Comparison of ENCODE assay signal across 8 cellular contexts in genomic region chr20:17963114-17963897, GRCh38. TPM values are rescaled to one million over a fixed set of nuclear protein-coding genes. Genes with fewer than 3 reads are reported as not detected.
A peak's percentile ranks its signal among the peaks of the same experiment; 100 is the strongest.
DNase-seq lines count a peak whose midpoint lies in the region; ATAC-seq, FAIRE-seq and TF ChIP-seq lines count a peak whose summit lies in the region.

No MANE protein-coding gene starts in this region.

- peak overlapping the region; percentile 96 for H3K4me2 ChIP-seq in K562 (ENCODE audit: insufficient read depth, low read length)

- peak overlapping the region; percentile 63 to 98; a peak in 3 of 4 replicates for H3K9ac ChIP-seq in K562 (ENCODE audit: insufficient read depth in 1 of 2, low read depth in 2 of 2, low read length in 2 of 2)

- in situ Hi-C loops in K562 (cut with MboI) = no loop called here

- intact Hi-C loops in CD8-positive, alpha-beta T cell (cut with DNase I, micrococcal nuclease) = loop anchor here in 1 of 2 experiments (10.0 kb wide), 2 partner anchors 831 to 1229 kb away; partner anchors contain the start of gene SNRPB2
- intact Hi-C loops in K562 (cut with micrococcal nuclease) = no loop called here

- POLR2A ChIA-PET in CD8-positive, alpha-beta T cell (lab: Charles Lee) = no interaction called here
- POLR2A ChIA-PET in K562 (lab: Yijun Ruan, JAX) = interaction anchor here (0.5 to 1.7 kb wide), 2 partner anchors 8 to 18 kb away, joined by 3 to 7 read pairs; no protein-coding TSS in a partner anchor

- WGBS in K562 (ENCODE audit: insufficient coverage, low coverage, missing lambda C conversion rate) = 33% methylated on average over 7 of the region's 9 CpGs

- no peak overlapping the region for H2AFZ ChIP-seq in K562 (ENCODE audit: low read depth, low read length)

- BruUV-seq in K562 (replicated peaks; lab: Mats Ljungman, UMichigan) = no TSS peak

- peaks cover 90% of the 10 kb centered on the region for H3K4me1 Mint-ChIP-seq in CD8-positive, alpha-beta T cell (ENCODE audit: low read depth)
- H3K4me1 Mint-ChIP-seq in IgD-negative memory B cell = peaks cover 67 to 75% (median 71%) of the 10 kb centered on the region in 3 donors
- peaks cover 74 to 81% of the 10 kb centered on the region in 2 donors for H3K4me1 Mint-ChIP-seq in natural killer cell treated with Interleukin-12 subunit alpha and Interleukin-12 subunit beta and Interleukin-15 and Interleukin-18, amount 100 ng/mL, for 72 hours (ENCODE audit: low read depth in 2 of 2)

- FAIRE-seq in K562 (lab: Jason Lieb, UNC) = no peak

- no peaks in the 10 kb centered on the region for H3K27me3 ChIP-seq in CD8-positive, alpha-beta T cell (ENCODE audit: insufficient read depth, low read length)
- H3K27me3 ChIP-seq in K562 (ENCODE audit: control insufficient read depth in 2 of 2, insufficient read depth in 2 of 2, low read length in 2 of 2) = no peaks in the 10 kb centered on the region

- H4K20me1 ChIP-seq in K562 (replicated peaks; ENCODE audit: control insufficient read depth, insufficient read depth, low read length) = peaks cover 30% of the 10 kb centered on the region

- peak overlapping the region; percentile 30 for H3K4me3 Mint-ChIP-seq in CD8-positive, alpha-beta T cell
- H3K4me3 Mint-ChIP-seq in IgD-negative memory B cell = peak overlapping the region; percentile 55 to 99 (median 98)
- peak overlapping the region; percentile 98 for H3K4me3 Mint-ChIP-seq in natural killer cell treated with Interleukin-12 subunit alpha and Interleukin-12 subunit beta and Interleukin-15 and Interleukin-18, amount 100 ng/mL, for 72 hours

- TF ChIP-seq RAD21 in K562 (CRISPR knock-in tag; conservative IDR thresholded peaks at IDR 0.05 in 1 of 2, IDR thresholded peaks at IDR 0.05 in 1 of 2) = no peak

- no peaks in the 10 kb centered on the region for H3K9me3 Mint-ChIP-seq in CD8-positive, alpha-beta T cell
- H3K9me3 Mint-ChIP-seq in IgD-negative memory B cell = no peaks in the 10 kb centered on the region
- no peaks in the 10 kb centered on the region for H3K9me3 Mint-ChIP-seq in natural killer cell treated with Interleukin-12 subunit alpha and Interleukin-12 subunit beta and Interleukin-15 and Interleukin-18, amount 100 ng/mL, for 72 hours

- H3K4me3 ChIP-seq in CD8-positive, alpha-beta T cell (ENCODE audit: low read depth, low read length) = no peak overlapping the region
- H3K4me3 ChIP-seq in K562 = peak overlapping the region; percentile 22

- no peak for ATAC-seq in CD8-positive, alpha-beta T cell
- no peak for ATAC-seq in K562
- no peak for ATAC-seq in natural killer cell treated with Interleukin-12 subunit alpha and Interleukin-12 subunit beta and Interleukin-15 and Interleukin-18, amount 100 ng/mL, for 72 hours
- no peak for ATAC-seq in HG02840 (IDR thresholded peaks at IDR 0.05; ENCODE audit: low FRiP score, unreplicated experiment)

- H3K9me1 ChIP-seq in K562 (ENCODE audit: control insufficient read depth, insufficient read depth, low read length) = no peaks in the 10 kb centered on the region

- TF ChIP-seq EP300 in K562 (IDR thresholded peaks at IDR 0.05; ENCODE audit: low read length) = no peak

- CTCF ChIA-PET in CD8-positive, alpha-beta T cell (lab: Charles Lee) = no interaction called here
- CTCF ChIA-PET in K562 (lab: Yijun Ruan, JAX; ENCODE audit: low intra/inter-chr PET ratio) = no interaction called here

- no peak overlapping the region for H3K27ac ChIP-seq in CD8-positive, alpha-beta T cell (ENCODE audit: low read depth, low read length)
- peak overlapping the region; percentile 100 for H3K27ac ChIP-seq in K562 (ENCODE audit: extremely low read depth, low read depth, low read length)

- peaks cover 55% of the 10 kb centered on the region for H3K4me1 ChIP-seq in CD8-positive, alpha-beta T cell (ENCODE audit: insufficient read depth, low read length)
- H3K4me1 ChIP-seq in K562 (replicated peaks in 1 of 2; ENCODE audit: control insufficient read depth in 2 of 2, insufficient read depth in 2 of 2, low read length in 2 of 2) = peaks cover 21 to 57% of the 10 kb centered on the region in 2 experiments

- no peak for TF ChIP-seq CTCF in CD8-positive, alpha-beta T cell (IDR thresholded peaks at IDR 0.05)
- TF ChIP-seq CTCF in K562 (IDR thresholded peaks at IDR 0.05 in 2 of 3, conservative IDR thresholded peaks at IDR 0.05 in 1 of 3; ENCODE audit: insufficient read depth in 2 of 3, low read depth in 1 of 3, low read length in 3 of 3) = no peak

- H3K36me3 Mint-ChIP-seq in CD8-positive, alpha-beta T cell = peaks cover 16% of the 10 kb centered on the region
- no peaks in the 10 kb centered on the region for H3K36me3 Mint-ChIP-seq in IgD-negative memory B cell
- peaks cover 32% of the 10 kb centered on the region for H3K36me3 Mint-ChIP-seq in natural killer cell treated with Interleukin-12 subunit alpha and Interleukin-12 subunit beta and Interleukin-15 and Interleukin-18, amount 100 ng/mL, for 72 hours

- H3K9me3 ChIP-seq in CD8-positive, alpha-beta T cell (ENCODE audit: low read length) = no peaks in the 10 kb centered on the region
- no peaks in the 10 kb centered on the region for H3K9me3 ChIP-seq in K562 (replicated peaks; ENCODE audit: control insufficient read depth, insufficient read depth, low read depth, low read length)

- TF ChIP-seq POLR2A in K562 (conservative IDR thresholded peaks at IDR 0.05) = peak; percentile 47; the same call in 1 of the 2 replicates

- no peaks in the 10 kb centered on the region for H3K36me3 ChIP-seq in CD8-positive, alpha-beta T cell (ENCODE audit: insufficient read depth, low read length)
- H3K36me3 ChIP-seq in K562 (ENCODE audit: control insufficient read depth, insufficient read depth, low read length) = peaks cover 73% of the 10 kb centered on the region

- H3K79me2 ChIP-seq in K562 (ENCODE audit: control insufficient read depth, insufficient read depth, low read length) = peaks cover 100% of the 10 kb centered on the region

- H3K27ac Mint-ChIP-seq in CD8-positive, alpha-beta T cell = peak overlapping the region; percentile 64
- H3K27ac Mint-ChIP-seq in IgD-negative memory B cell = peak overlapping the region; percentile 11 to 99 (median 96)
- H3K27ac Mint-ChIP-seq in natural killer cell treated with Interleukin-12 subunit alpha and Interleukin-12 subunit beta and Interleukin-15 and Interleukin-18, amount 100 ng/mL, for 72 hours = peak overlapping the region; percentile 97 to 99

- no peaks in the 10 kb centered on the region for H3K27me3 Mint-ChIP-seq in CD8-positive, alpha-beta T cell (ENCODE audit: low read depth)
- H3K27me3 Mint-ChIP-seq in IgD-negative memory B cell = no peaks in the 10 kb centered on the region
- H3K27me3 Mint-ChIP-seq in natural killer cell treated with Interleukin-12 subunit alpha and Interleukin-12 subunit beta and Interleukin-15 and Interleukin-18, amount 100 ng/mL, for 72 hours = no peaks in the 10 kb centered on the region

- no peak for DNase-seq in CD8-positive, alpha-beta T cell
- DNase-seq in K562 (ENCODE audit: extremely low read depth in 1 of 4, low spot score in 3 of 4) (no peak), NCI-H510A treated with DMSO at 0.1 percent for 48 hours (lab: John Stamatoyannopoulos, UW) (no peak), NCI-H1694 treated with DMSO at 0.1 percent for 48 hours (lab: John Stamatoyannopoulos, UW) (no peak), NCI-H2171 treated with DMSO at 0.1 percent for 48 hours (lab: John Stamatoyannopoulos, UW) (no peak)
- DNase-seq in natural killer cell treated with Interleukin-12 subunit alpha and Interleukin-12 subunit beta and Interleukin-15 and Interleukin-18, amount 100 ng/mL, for 72 hours (ENCODE audit: low spot score) = no peak

RNA-seq across cellular contexts. Expression of gene SNX5, which starts 5.3 kb away (rescaled TPM):
- 10 to 100 TPM; 47.3 to 52.0 TPM for total RNA-seq in CD8-positive, alpha-beta T cell
- polyA plus RNA-seq in IgD-negative memory B cell (103 TPM), K562 (2011; rRNA removed) (139 and 174 TPM in 2 replicates), K562 (2014; fragmentation: Illumina TruSeq; extraction: Trizol) (150 and 160 TPM in 2 replicates), K562 (2014; fragmentation: Nextera tagmentation; extraction: Ambion mirVana) (10 to 100 TPM; 53.5 to 69.8 TPM), K562 (2014; rRNA removed) (232 and 276 TPM in 2 replicates)
- total RNA-seq in K562 (2011; cell fraction: chromatin; rRNA removed; ENCODE audit: low replicate concordance) = 174 and 330 TPM in 2 replicates
- total RNA-seq in K562 (2011; cell fraction: nucleolus; rRNA removed) = 139 and 146 TPM in 2 replicates
- 189 and 260 TPM in 2 replicates for total RNA-seq in K562 (2011; cell fraction: nucleoplasm; rRNA removed)
- total RNA-seq in K562 (2014; rRNA removed) (150 and 171 TPM in 2 replicates), K562 (2014; rRNA removed; fragmentation: Illumina TruSeq; extraction: Trizol) (157 and 183 TPM in 2 replicates), K562 (2015; rRNA removed; fragmentation: Illumina TruSeq; extraction: Trizol) (156 and 164 TPM in 2 replicates), K562 (2021) (128 and 142 TPM in 2 replicates)
- 84.9 and 100 TPM in 2 replicates for polyA plus RNA-seq in K562 (2011; cell fraction: cytosol; rRNA removed)
- 170 and 187 TPM in 2 replicates for polyA plus RNA-seq in K562 (2011; cell fraction: nucleus; rRNA removed)
- polyA plus RNA-seq in K562 (2012) = 122 and 132 TPM in 2 replicates
- 156 and 164 TPM in 2 replicates for polyA minus RNA-seq in K562 (2011; rRNA and poly(A)+ RNA removed)
- 70.9 and 78.5 TPM in 2 replicates for polyA minus RNA-seq in K562 (2011; cell fraction: cytosol; rRNA and poly(A)+ RNA removed)
- 156 and 184 TPM in 2 replicates for polyA minus RNA-seq in K562 (2011; cell fraction: nucleus; rRNA and poly(A)+ RNA removed)
- total RNA-seq in natural killer cell treated with Interleukin-12 subunit alpha and Interleukin-12 subunit beta and Interleukin-15 and Interleukin-18, amount 100 ng/mL, for 72 hours = 100 to 1,000 TPM; 114 to 255 TPM

RNA-seq across cellular contexts. Expression of gene MGME1, which starts 5.5 kb away (rescaled TPM):
- total RNA-seq in CD8-positive, alpha-beta T cell = 1 to 10 TPM; 4.5 to 4.7 TPM
- polyA plus RNA-seq in IgD-negative memory B cell (29.2 TPM), K562 (2011; rRNA removed) (25.9 and 36.0 TPM in 2 replicates), K562 (2014; fragmentation: Illumina TruSeq; extraction: Trizol) (41.3 and 45.1 TPM in 2 replicates), K562 (2014; fragmentation: Nextera tagmentation; extraction: Ambion mirVana) (10 to 100 TPM; 13.4 to 20.7 TPM), K562 (2014; rRNA removed) (23.1 and 27.3 TPM in 2 replicates)
- 27.5 and 51.1 TPM in 2 replicates for total RNA-seq in K562 (2011; cell fraction: chromatin; rRNA removed; ENCODE audit: low replicate concordance)
- 29.0 and 30.2 TPM in 2 replicates for total RNA-seq in K562 (2011; cell fraction: nucleolus; rRNA removed)
- 29.8 and 32.3 TPM in 2 replicates for total RNA-seq in K562 (2011; cell fraction: nucleoplasm; rRNA removed)
- total RNA-seq in K562 (2014; rRNA removed) (15.6 and 15.9 TPM in 2 replicates), K562 (2014; rRNA removed; fragmentation: Illumina TruSeq; extraction: Trizol) (38.6 and 42.7 TPM in 2 replicates), K562 (2015; rRNA removed; fragmentation: Illumina TruSeq; extraction: Trizol) (34.1 and 35.0 TPM in 2 replicates), K562 (2021) (29.2 and 30.6 TPM in 2 replicates)
- 12.0 and 17.2 TPM in 2 replicates for polyA plus RNA-seq in K562 (2011; cell fraction: cytosol; rRNA removed)
- 15.6 and 16.5 TPM in 2 replicates for polyA plus RNA-seq in K562 (2011; cell fraction: nucleus; rRNA removed)
- polyA plus RNA-seq in K562 (2012) = 33.1 and 37.6 TPM in 2 replicates
- 35.0 and 37.2 TPM in 2 replicates for polyA minus RNA-seq in K562 (2011; rRNA and poly(A)+ RNA removed)
- 19.7 and 26.8 TPM in 2 replicates for polyA minus RNA-seq in K562 (2011; cell fraction: cytosol; rRNA and poly(A)+ RNA removed)
- 16.3 and 30.9 TPM in 2 replicates for polyA minus RNA-seq in K562 (2011; cell fraction: nucleus; rRNA and poly(A)+ RNA removed)
- total RNA-seq in natural killer cell treated with Interleukin-12 subunit alpha and Interleukin-12 subunit beta and Interleukin-15 and Interleukin-18, amount 100 ng/mL, for 72 hours = 10 to 100 TPM; 20.2 to 30.3 TPM

Comparison
In these comparisons a context has a peak if more than half of its experiments do, and no peak if none do; other contexts are left out.
1. H3K4me3 Mint-ChIP-seq: peak in every context shown above with its lines; median percentile 98 in natural killer cell treated with Interleukin-12 subunit alpha and Interleukin-12 subunit beta and Interleukin-15 and Interleukin-18, amount 100 ng/mL, for 72 hours; 98 in IgD-negative memory B cell; 30 in CD8-positive, alpha-beta T cell.